In genomic region chr20:62900052-62900691, GRCh38 we compare ENCODE assay signal across 8 cellular contexts. TPM values are rescaled to one million over a fixed set of nuclear protein-coding genes. Genes with fewer than 3 reads are reported as not detected.
DNase-seq lines count a peak whose midpoint lies in the region; ATAC-seq and TF ChIP-seq lines count a peak whose summit lies in the region.

No MANE protein-coding gene starts in this region.

- peak; percentile 87 for DNase-seq in Calu3
- DNase-seq in Karpas-422: peak; percentile 87
- DNase-seq in RWPE2 (ENCODE audit: low spot score): peak; percentile 91
- DNase-seq in activated effector memory CD4-positive, alpha-beta T cell treated with anti-CD3 and anti-CD28 coated beads, Interleukin-2, amount 50 U/mL, for 16 hours: peak; percentile 90
- DNase-seq in fibroblast of villous mesenchyme (ENCODE audit: low read depth): peak; percentile 78
- peak; percentile 71 for DNase-seq in neuronal stem cell (ENCODE audit: low spot score)
- peak in 45 of 49 donors; percentile 14 to 85 (median 61) for DNase-seq in substantia nigra (lab: John Stamatoyannopoulos, UW)

- H3K4me1 ChIP-seq in Karpas-422 (ENCODE audit: low read length): peaks cover 24% of the 10 kb centered on the region
- peaks cover 15% of the 10 kb centered on the region for H3K4me1 ChIP-seq in RWPE2 (ENCODE audit: insufficient read depth, poor library complexity, severe bottlenecking)
- peaks cover 9 to 14% of the 10 kb centered on the region in 2 donors for H3K4me1 ChIP-seq in neuronal stem cell (ENCODE audit: control insufficient read depth in 2 of 2, insufficient read depth in 1 of 2, low read depth in 1 of 2, low read length in 2 of 2)

- H3K27me3 Mint-ChIP-seq in Calu3 (ENCODE audit: unreplicated experiment): no peaks in the 10 kb centered on the region

- H3K4me3 Mint-ChIP-seq in Calu3 (ENCODE audit: low read depth, unreplicated experiment): peak overlapping the region; percentile 18

- no peak overlapping the region for H3K4me3 ChIP-seq in Karpas-422 (ENCODE audit: low read length)
- no peak overlapping the region for H3K4me3 ChIP-seq in RWPE2 (ENCODE audit: severe bottlenecking)
- no peak overlapping the region for H3K4me3 ChIP-seq in fibroblast of villous mesenchyme (ENCODE audit: low read depth, low read length)
- H3K4me3 ChIP-seq in neuronal stem cell (ENCODE audit: low read length in 2 of 2): peak overlapping the region in 1 of 2 donors; percentile 29

- H4K20me1 ChIP-seq in Karpas-422 (ENCODE audit: insufficient read depth, low read depth, low read length): no peaks in the 10 kb centered on the region

- H3K23ac ChIP-seq in neuronal stem cell (ENCODE audit: low read depth, low read length, poor library complexity): no peak overlapping the region

- H4K91ac ChIP-seq in neuronal stem cell (ENCODE audit: low read depth, low read length, poor library complexity): no peak overlapping the region

- H2BK12ac ChIP-seq in neuronal stem cell (ENCODE audit: low read length): no peak overlapping the region

- H3K27ac ChIP-seq in Karpas-422 (ENCODE audit: low read length) (peak overlapping the region; percentile 48), RWPE2 (ENCODE audit: poor library complexity, severe bottlenecking) (peak overlapping the region; percentile 40), neuronal stem cell (replicated peaks; ENCODE audit: low read length) (peak overlapping the region; percentile 58), substantia nigra (ENCODE audit: low read depth, low read length, poor library complexity, severe bottlenecking) (no peak overlapping the region)

- no peaks in the 10 kb centered on the region for H3K27me3 ChIP-seq in Karpas-422 (ENCODE audit: low read length)
- no peaks in the 10 kb centered on the region for H3K27me3 ChIP-seq in RWPE2 (ENCODE audit: insufficient read depth, poor library complexity, severe bottlenecking)
- no peaks in the 10 kb centered on the region for H3K27me3 ChIP-seq in neuronal stem cell (ENCODE audit: control insufficient read depth in 3 of 3, insufficient read depth in 3 of 3, low read depth in 1 of 3, low read length in 3 of 3)

- H3K9me3 Mint-ChIP-seq in Calu3 (ENCODE audit: low read depth, unreplicated experiment): no peaks in the 10 kb centered on the region

- CTCF ChIA-PET in Calu3 (lab: Charles Lee): interaction anchor here (0.6 to 1.7 kb wide), 4 partner anchors 15 to 77 kb away, joined by 3 to 4 read pairs (median 4); no protein-coding TSS in a partner anchor

- H3K18ac ChIP-seq in neuronal stem cell (ENCODE audit: low read length): peak overlapping the region; percentile 15

- no peak overlapping the region for H2AK5ac ChIP-seq in neuronal stem cell (ENCODE audit: low read depth, low read length)

- H3K36me3 ChIP-seq in Karpas-422 (ENCODE audit: insufficient read depth, low read length) (peaks cover 67% of the 10 kb centered on the region), RWPE2 (ENCODE audit: low read depth) (peaks cover 60% of the 10 kb centered on the region), neuronal stem cell (replicated peaks in 1 of 2; ENCODE audit: control insufficient read depth in 2 of 2, insufficient read depth in 2 of 2, low read length in 2 of 2) (peaks cover 22 to 80% of the 10 kb centered on the region in 2 donors)

- H3K14ac ChIP-seq in neuronal stem cell (ENCODE audit: low read length): no peak overlapping the region

- no peak overlapping the region for H2BK120ac ChIP-seq in neuronal stem cell (ENCODE audit: low read depth, low read length)

- ATAC-seq in GM21515 (IDR thresholded peaks at IDR 0.05; ENCODE audit: unreplicated experiment) (peak; percentile 80), RWPE2 (ENCODE audit: low read depth) (peak; percentile 81)

- no peak overlapping the region for H2BK5ac ChIP-seq in neuronal stem cell (ENCODE audit: low read length)

- WGBS in neuronal stem cell (ENCODE audit: extremely low coverage in 2 of 2, insufficient read length in 2 of 2, insufficient replicate concordance in 1 of 2), 2 donors: no CpG with 5 or more reads among the region's 11 CpGs

- intact Hi-C loops in Calu3 (cut with micrococcal nuclease; ENCODE audit: unreplicated experiment): loop anchor here (2.0 kb wide), 1 partner anchor 25 kb away; no protein-coding TSS in a partner anchor

- no peak overlapping the region for H3K4me2 ChIP-seq in Karpas-422 (ENCODE audit: low read depth, low read length, poor library complexity, severe bottlenecking)
- peak overlapping the region; percentile 28 for H3K4me2 ChIP-seq in neuronal stem cell (ENCODE audit: insufficient read depth, low read length, poor library complexity, severe bottlenecking)

- H3K36me3 Mint-ChIP-seq in Calu3 (ENCODE audit: insufficient read depth, unreplicated experiment): peaks cover 94% of the 10 kb centered on the region

- H3K9ac ChIP-seq in Karpas-422 (ENCODE audit: low read length): peak overlapping the region; percentile 30
- H3K9ac ChIP-seq in neuronal stem cell (ENCODE audit: low read depth, low read length, poor library complexity): no peak overlapping the region

- TF ChIP-seq CTCF in Calu3 (IDR thresholded peaks at IDR 0.05; ENCODE audit: unreplicated experiment) (peak; percentile 95), RWPE2 (IDR thresholded peaks at IDR 0.05; ENCODE audit: poor library complexity, severe bottlenecking) (peak; percentile 100), fibroblast of villous mesenchyme (IDR thresholded peaks at IDR 0.05; ENCODE audit: insufficient read depth, low read depth, low read length) (peak; percentile 69)

- no TSS peak for BruUV-seq in Calu3 (replicated peaks; lab: Mats Ljungman, UMichigan)

- H3K79me1 ChIP-seq in neuronal stem cell (ENCODE audit: low read depth, low read length): no peaks in the 10 kb centered on the region

- H3K9me3 ChIP-seq in Karpas-422 (ENCODE audit: low read length) (no peaks in the 10 kb centered on the region), RWPE2 (ENCODE audit: severe bottlenecking) (no peaks in the 10 kb centered on the region), neuronal stem cell (replicated peaks in 1 of 2; ENCODE audit: control insufficient read depth in 2 of 2, insufficient read depth in 1 of 2, low read depth in 1 of 2, low read length in 2 of 2) (no peaks in the 10 kb centered on the region)

- no peak overlapping the region for H2BK15ac ChIP-seq in neuronal stem cell (ENCODE audit: low read length)

- H3K9me2 ChIP-seq in Karpas-422 (replicated peaks; ENCODE audit: insufficient read depth, low read length): no peaks in the 10 kb centered on the region

- H3K27ac Mint-ChIP-seq in Calu3 (ENCODE audit: unreplicated experiment): peak overlapping the region; percentile 82

- H3K79me2 ChIP-seq in Karpas-422 (ENCODE audit: low read length): peaks cover 10% of the 10 kb centered on the region

- H3K4me1 Mint-ChIP-seq in Calu3 (ENCODE audit: low read depth, unreplicated experiment): peaks cover 19% of the 10 kb centered on the region

- H4K8ac ChIP-seq in neuronal stem cell (ENCODE audit: low read depth, low read length): no peak overlapping the region

- no peak overlapping the region for H3K4ac ChIP-seq in neuronal stem cell (ENCODE audit: low read length)

- H2AFZ ChIP-seq in Karpas-422 (ENCODE audit: low read length) (no peak overlapping the region), neuronal stem cell (ENCODE audit: low read length) (no peak overlapping the region)

RNA-seq across cellular contexts. Expression of gene DIDO1, which starts 26.1 kb away (rescaled TPM):
- total RNA-seq in Calu3 (2022): 75.6 and 77.1 TPM in 2 replicates
- total RNA-seq in Karpas-422 (2014; rRNA removed; shearing (Covaris generic); ENCODE audit: low replicate concordance): 35.4 and 43.4 TPM in 2 replicates
- total RNA-seq in fibroblast of villous mesenchyme: 41.2 and 47.5 TPM in 2 replicates
- 50.1 TPM for polyA plus RNA-seq in neuronal stem cell (2013, experiment 1 of 2)
- 49.8 TPM for polyA plus RNA-seq in neuronal stem cell (2013, experiment 2 of 2)

RNA-seq across cellular contexts. Expression of gene GID8, which starts 37.8 kb away (rescaled TPM):
- total RNA-seq in Calu3 (2022): 64.3 and 64.6 TPM in 2 replicates
- 31.3 and 48.2 TPM in 2 replicates for total RNA-seq in Karpas-422 (2014; rRNA removed; shearing (Covaris generic); ENCODE audit: low replicate concordance)
- total RNA-seq in fibroblast of villous mesenchyme: 31.2 and 34.5 TPM in 2 replicates
- 34.3 TPM for polyA plus RNA-seq in neuronal stem cell (2013, experiment 1 of 2)
- 35.7 TPM for polyA plus RNA-seq in neuronal stem cell (2013, experiment 2 of 2)

RNA-seq across cellular contexts. Expression of gene TCFL5, which starts 38.5 kb away (rescaled TPM):
- total RNA-seq in Calu3 (2022) (18.9 and 22.3 TPM in 2 replicates), fibroblast of villous mesenchyme (12.6 and 19.0 TPM in 2 replicates)
- 11.3 and 11.5 TPM in 2 replicates for total RNA-seq in Karpas-422 (2014; rRNA removed; shearing (Covaris generic); ENCODE audit: low replicate concordance)
- 14.5 TPM for polyA plus RNA-seq in neuronal stem cell (2013, experiment 1 of 2)
- polyA plus RNA-seq in neuronal stem cell (2013, experiment 2 of 2): 15.3 TPM

RNA-seq across cellular contexts. Expression of gene SLC17A9, which starts 52.3 kb away (rescaled TPM):
- total RNA-seq in Calu3 (2022) (12.0 and 18.8 TPM in 2 replicates), fibroblast of villous mesenchyme (23.7 and 24.8 TPM in 2 replicates)
- total RNA-seq in Karpas-422 (2014; rRNA removed; shearing (Covaris generic); ENCODE audit: low replicate concordance): 15.9 and 22.1 TPM in 2 replicates
- polyA plus RNA-seq in neuronal stem cell (2013, experiment 1 of 2): 1.6 TPM
- 1.9 TPM for polyA plus RNA-seq in neuronal stem cell (2013, experiment 2 of 2)
